Comparison of ENCODE assay signal across 8 cellular contexts in the genomic region with DNA sequence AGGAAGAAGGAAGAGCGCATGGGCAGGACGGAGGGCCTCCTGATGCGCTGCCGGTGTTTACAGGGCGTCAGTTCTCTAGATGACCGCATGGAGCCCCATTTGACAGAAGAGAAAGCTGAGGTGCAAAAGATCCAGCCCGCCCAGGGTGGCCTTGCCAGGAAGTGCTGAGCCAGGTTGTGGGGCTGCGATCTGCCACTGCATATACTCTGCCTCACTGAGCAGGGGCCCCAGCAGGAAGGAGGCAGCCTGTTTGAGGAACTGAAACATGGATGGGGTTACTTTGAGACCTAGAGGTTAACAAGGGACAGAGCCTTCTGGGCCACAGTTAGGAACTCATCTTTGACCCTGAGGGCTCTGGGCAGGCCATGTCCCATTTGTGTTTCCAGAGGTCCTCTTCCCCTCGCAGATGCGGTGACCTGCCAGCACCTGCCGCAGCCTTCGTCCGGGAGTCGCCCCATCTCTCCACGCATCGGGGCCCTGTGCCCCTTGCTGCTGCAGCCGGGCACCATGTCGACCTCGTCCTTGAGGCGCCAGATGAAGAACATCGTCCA. TPM values are rescaled to one million over a fixed set of nuclear protein-coding genes. Genes with fewer than 3 reads are reported as not detected.
DNase-seq lines count a peak whose midpoint lies in the region; ATAC-seq and TF ChIP-seq lines count a peak whose summit lies in the region.

No MANE protein-coding gene starts in this region.

- H3K36me3 Mint-ChIP-seq in H9 (ENCODE audit: insufficient read depth in 1 of 3, low read depth in 3 of 3), result peaks cover 15 to 51% (median 45%) of the 10 kb centered on the region in 3 experiments; a peak in 6 of 7 replicates

- no peak overlapping the region for H3K4ac ChIP-seq in H9 (ENCODE audit: low read depth, low read length)

- H3K18ac ChIP-seq in H9 (ENCODE audit: insufficient read length, low read depth, low read length), result no peak overlapping the region

- H2AK5ac ChIP-seq in H9 (ENCODE audit: insufficient read length, low read length), result no peak overlapping the region

- H3K56ac ChIP-seq in H9 (ENCODE audit: insufficient read length, low read depth, low read length), result no peak overlapping the region

- no peaks in the 10 kb centered on the region for H3K27me3 Mint-ChIP-seq in H9 (ENCODE audit: low read depth)

- no peak overlapping the region for H2BK120ac ChIP-seq in H9 (ENCODE audit: low read depth, low read length, poor library complexity, severe bottlenecking)

- H3F3A ChIP-seq in PC-3 (ENCODE audit: low read length, unreplicated experiment), result peaks cover 4% of the 10 kb centered on the region

- no peak overlapping the region for H2BK5ac ChIP-seq in H9 (ENCODE audit: insufficient read length, low read length)

- H4K91ac ChIP-seq in H9 (ENCODE audit: insufficient read length, low read depth, low read length), result no peak overlapping the region

- no peak overlapping the region for H3K27ac ChIP-seq in substantia nigra (ENCODE audit: low read depth, low read length, poor library complexity, severe bottlenecking)
- H3K27ac ChIP-seq in PC-3 (ENCODE audit: low read length), result no peak overlapping the region
- no peak overlapping the region for H3K27ac ChIP-seq in H9 (ENCODE audit: insufficient read length, low read depth, low read length)

- H2AFZ ChIP-seq in PC-3 (ENCODE audit: low read length) (no peak overlapping the region), H9 (ENCODE audit: low read length) (no peak overlapping the region)

- no TSS peak for BruUV-seq in PC-3 (replicated peaks; lab: Mats Ljungman, UMichigan)

- H2BK15ac ChIP-seq in H9 (ENCODE audit: low read depth, low read length), result no peak overlapping the region

- ATAC-seq in GM21390 (IDR thresholded peaks at IDR 0.05; ENCODE audit: unreplicated experiment) (peak; percentile 71), HG03575 (IDR thresholded peaks at IDR 0.05; ENCODE audit: extremely low read depth, insufficient number of reproducible peaks, low FRiP score, unreplicated experiment) (peak; percentile 45), esophagus mucosa (peak; percentile 9), PC-3 (no peak)

- H3K9me2 ChIP-seq in PC-3 (replicated peaks; ENCODE audit: low read length), result no peaks in the 10 kb centered on the region

- H3K9me3 Mint-ChIP-seq in H9, result no peaks in the 10 kb centered on the region; a peak in 1 of 5 replicates

- peaks cover 36% of the 10 kb centered on the region for H3K36me3 ChIP-seq in PC-3 (ENCODE audit: low read depth, low read length)

- no peak overlapping the region for H3K9ac ChIP-seq in PC-3 (ENCODE audit: low read length)
- no peak overlapping the region for H3K9ac ChIP-seq in H9 (ENCODE audit: extremely low read depth, insufficient read length, low read length)

- H3K4me2 ChIP-seq in PC-3 (ENCODE audit: low read length) (no peak overlapping the region), H9 (ENCODE audit: insufficient read depth, insufficient read length, low read length) (no peak overlapping the region)

- peaks cover 6% of the 10 kb centered on the region for H3K23me2 ChIP-seq in H9 (ENCODE audit: insufficient read length, low read depth, low read length, poor library complexity, severe bottlenecking)

- H4K20me1 ChIP-seq in PC-3 (ENCODE audit: low read length) (peaks cover 35% of the 10 kb centered on the region), H9 (ENCODE audit: control insufficient read depth, insufficient read depth, insufficient read length) (no peaks in the 10 kb centered on the region)

- H3K27me3 ChIP-seq in PC-3 (ENCODE audit: low read length) (no peaks in the 10 kb centered on the region), H9 (ENCODE audit: insufficient read depth, low read length) (no peaks in the 10 kb centered on the region)

- H3K4me1 ChIP-seq in PC-3 (ENCODE audit: insufficient read depth, low read length) (peaks cover 35% of the 10 kb centered on the region), H9 (ENCODE audit: insufficient read depth, low read length) (no peaks in the 10 kb centered on the region)

- WGBS in H9 (ENCODE audit: extremely low coverage, insufficient read length, low lambda C conversion rate), result no CpG with 5 or more reads among the region's 21 CpGs

- H4K5ac ChIP-seq in H9 (ENCODE audit: insufficient read length, low read depth, low read length), result no peak overlapping the region

- TF ChIP-seq CTCF in GM12873 (IDR thresholded peaks at IDR 0.05; ENCODE audit: insufficient read depth, low read depth, low read length, missing control alignments), result peak; percentile 64
- no peak for TF ChIP-seq CTCF in PC-3 (conservative IDR thresholded peaks at IDR 0.05; ENCODE audit: low read depth, low read length)
- no peak for TF ChIP-seq CTCF in H9 (conservative IDR thresholded peaks at IDR 0.05)

- H3T11ph ChIP-seq in H9 (ENCODE audit: low read length), result no peak overlapping the region

- H3K79me1 ChIP-seq in H9 (ENCODE audit: insufficient read depth, low read depth, low read length, poor library complexity, severe bottlenecking), result peaks cover 18% of the 10 kb centered on the region

- intact Hi-C loops in PC-3 (cut with micrococcal nuclease), result no loop called here

- CTCF ChIA-PET in PC-3 (lab: Charles Lee), result no interaction called here

- H3K9me3 ChIP-seq in PC-3 (ENCODE audit: low read length) (no peaks in the 10 kb centered on the region), H9 (ENCODE audit: control insufficient read depth, low read depth, low read length) (no peaks in the 10 kb centered on the region)

- H3K79me2 ChIP-seq in PC-3 (ENCODE audit: low read length), result peaks cover 78% of the 10 kb centered on the region
- H3K79me2 ChIP-seq in H9 (ENCODE audit: insufficient read depth, low read length), result peaks cover 18% of the 10 kb centered on the region; the same call in 1 of the 2 replicates

- no peak overlapping the region for H3K23ac ChIP-seq in H9 (ENCODE audit: insufficient read length, low read depth, low read length)

- POLR2A ChIA-PET in PC-3 (lab: Charles Lee; ENCODE audit: unreplicated experiment), result no interaction called here

- no peak overlapping the region for H4K8ac ChIP-seq in H9 (replicated peaks; ENCODE audit: insufficient read length, low read depth, low read length)

- H3K4me3 Mint-ChIP-seq in H9, result no peak overlapping the region

- H2BK12ac ChIP-seq in H9 (ENCODE audit: insufficient read length, low read depth, low read length), result no peak overlapping the region

- no peak overlapping the region for H3K4me3 ChIP-seq in PC-3 (ENCODE audit: low read length)

- H3K27ac Mint-ChIP-seq in H9, result peak overlapping the region in 1 of 3 experiments; percentile 59; a peak in 1 of 7 replicates

- H3K4me1 Mint-ChIP-seq in H9, result peaks cover 23 to 24% of the 10 kb centered on the region in 2 experiments

- peak in 26 of 49 donors; percentile 2 to 56 (median 22) for DNase-seq in substantia nigra (lab: John Stamatoyannopoulos, UW)
- no peak for DNase-seq in PC-3
- no peak for DNase-seq in central memory CD4-positive, alpha-beta T cell
- DNase-seq in H9, result no peak

- H2BK20ac ChIP-seq in H9 (ENCODE audit: low read depth, low read length, poor library complexity, severe bottlenecking), result no peak overlapping the region

- no peak overlapping the region; the same call in 1 of the 2 replicates for H3K14ac ChIP-seq in H9 (ENCODE audit: insufficient read depth, low read length)

RNA-seq across cellular contexts. Expression of a gene that starts 3.2 kb away (rescaled TPM):
- total RNA-seq in esophagus mucosa (91.9 TPM), PC-3 (2014; rRNA removed) (203 and 240 TPM in 2 replicates), H9 (2021) (158 and 159 TPM in 2 replicates)

RNA-seq across cellular contexts. Expression of a gene that starts 23.4 kb away (rescaled TPM):
- total RNA-seq in esophagus mucosa (108 TPM), PC-3 (2014; rRNA removed) (343 and 360 TPM in 2 replicates), H9 (2021) (321 and 342 TPM in 2 replicates)

RNA-seq across cellular contexts. Expression of a gene that starts 30.2 kb away (rescaled TPM):
- total RNA-seq in esophagus mucosa, result 4.7 TPM
- 36.0 and 41.4 TPM in 2 replicates for total RNA-seq in PC-3 (2014; rRNA removed)
- 19.9 and 20.0 TPM in 2 replicates for total RNA-seq in H9 (2021)

RNA-seq across cellular contexts. Expression of a gene that starts 34.7 kb away (rescaled TPM):
- 21.7 TPM for total RNA-seq in esophagus mucosa
- 25.6 and 37.5 TPM in 2 replicates for total RNA-seq in PC-3 (2014; rRNA removed)
- 65.1 and 68.0 TPM in 2 replicates for total RNA-seq in H9 (2021)

RNA-seq across cellular contexts. Expression of a gene that starts 37.4 kb away (rescaled TPM):
- 13.5 TPM for total RNA-seq in esophagus mucosa
- total RNA-seq in PC-3 (2014; rRNA removed), result 15.2 and 23.9 TPM in 2 replicates
- total RNA-seq in H9 (2021), result 22.4 and 22.8 TPM in 2 replicates

Comparison
In these comparisons a context has a peak if more than half of its experiments do, and no peak if none do; other contexts are left out.
1. DNase-seq: peak in substantia nigra (26 of 49); none in PC-3 (single experiment), central memory CD4-positive, alpha-beta T cell (single experiment) and H9 (single experiment).